ENCODE assay signal across 9 cellular contexts in genomic region chr9:133130721-133131244, GRCh38. TPM values are rescaled to one million over a fixed set of nuclear protein-coding genes. Genes with fewer than 3 reads are reported as not detected.
DNase-seq lines count a peak whose midpoint lies in the region; ATAC-seq and TF ChIP-seq lines count a peak whose summit lies in the region.
"Had no signal": no experiment of that assay in that cellular context is flagged by ENCODE, and none has a peak within 500 bp of the region (broad histone marks: within the 10 kb centered on the region; RNA-seq: fewer than 3 reads in every experiment).

No MANE protein-coding gene starts in this region.

- peaks cover 11% of the 10 kb centered on the region for H3K36me3 Mint-ChIP-seq in T-cell
- peaks cover 5% of the 10 kb centered on the region for H3K36me3 Mint-ChIP-seq in brain

- no peak for TF ChIP-seq CTCF in brain (conservative IDR thresholded peaks at IDR 0.05)
- TF ChIP-seq CTCF in WERI-Rb-1 (IDR thresholded peaks at IDR 0.05; ENCODE audit: low read depth, low read length), result no peak
- no peak for TF ChIP-seq CTCF in uterus (IDR thresholded peaks at IDR 0.05)

- H3K4me3 ChIP-seq in WERI-Rb-1 (ENCODE audit: low read depth, low read length), result no peak overlapping the region
- no peak overlapping the region for H3K4me3 ChIP-seq in uterus

- H3K36me3 ChIP-seq in WERI-Rb-1, result peaks cover 5% of the 10 kb centered on the region; the same call in 1 of the 2 replicates
- no peaks in the 10 kb centered on the region for H3K36me3 ChIP-seq in uterus

- DNase-seq in T-cell (peak in 32 of 34 experiments; percentile 49 to 72 (median 64)), WERI-Rb-1 (no peak), uterus (no peak), RPMI8226 (no peak), mucosa of gallbladder (ENCODE audit: low spot score) (no peak)
- DNase-seq in stimulated activated CD8-positive, alpha-beta memory T cell treated with anti-CD3 and anti-CD28 coated beads, Interleukin-4, amount 100 ng/mL, for 48 hours, result peak; percentile 67
- DNase-seq: retina had no signal

- H3K27ac Mint-ChIP-seq in T-cell (peak overlapping the region; percentile 96 to 100), brain (peak overlapping the region in 3 of 5 experiments; percentile 22 to 46 (median 29))

- H3K4me1 ChIP-seq in uterus, result peaks cover 23 to 43% of the 10 kb centered on the region in 2 donors

- TF ChIP-seq POLR2A in GM18951 (IDR thresholded peaks at IDR 0.05; ENCODE audit: extremely low read depth, insufficient read depth, insufficient read length) (peak; percentile 58), uterus (IDR thresholded peaks at IDR 0.05) (no peak)

- H3K27me3 Mint-ChIP-seq in T-cell (no peaks in the 10 kb centered on the region), brain (peaks cover 3% of the 10 kb centered on the region)

- H3K27ac ChIP-seq in WERI-Rb-1 (no peak overlapping the region), uterus (no peak overlapping the region)

- H3K9me3 Mint-ChIP-seq in T-cell, result no peaks in the 10 kb centered on the region
- no peaks in the 10 kb centered on the region for H3K9me3 Mint-ChIP-seq in brain

- in situ Hi-C loops in GM18951 (cut with MboI; ENCODE audit: low sequenced_read_pairs, unreplicated experiment), result no loop called here

- CTCF ChIA-PET in T-cell (lab: Charles Lee), result interaction anchor here (0.8 to 5.2 kb wide), 4 partner anchors 13 to 17 kb away, joined by 3 to 45 read pairs (median 4); no protein-coding TSS in a partner anchor

- H3K9me3 ChIP-seq in WERI-Rb-1 (ENCODE audit: severe bottlenecking) (no peaks in the 10 kb centered on the region), uterus (no peaks in the 10 kb centered on the region)

- peak; percentile 28 to 60 (median 60) for ATAC-seq in T-cell (replicated peaks in 1 of 4)

- H3K27me3 ChIP-seq in WERI-Rb-1 (ENCODE audit: insufficient read depth, low read depth, severe bottlenecking) (no peaks in the 10 kb centered on the region), uterus (no peaks in the 10 kb centered on the region)

- POLR2A ChIA-PET in T-cell (lab: Charles Lee), result no interaction called here

- intact Hi-C loops in uterus (cut with DNase I; ENCODE audit: low total_unique reads), result no loop called here

- peaks cover 76 to 92% (median 83%) of the 10 kb centered on the region in 3 donors for H3K4me1 Mint-ChIP-seq in T-cell
- peaks cover 59% of the 10 kb centered on the region for H3K4me1 Mint-ChIP-seq in brain

- H3K4me3 Mint-ChIP-seq in T-cell (peak overlapping the region; percentile 83 to 90 (median 84)), brain (no peak overlapping the region)

RNA-seq across cellular contexts. Expression of gene RALGDS, which starts 9.7 kb away (rescaled TPM):
- 100 to 1,000 TPM in 4 of 5 donors, 10 to 100 TPM in 1; 81.0 to 161 (median 137) TPM for total RNA-seq in T-cell
- polyA plus RNA-seq in brain (ENCODE audit: insufficient read depth, low read depth, low replicate concordance), result 168 TPM
- total RNA-seq in uterus, result 10 to 100 TPM; 14.1 to 67.9 (median 30.3) TPM
- total RNA-seq in mucosa of gallbladder, result 50.7 TPM

RNA-seq across cellular contexts. Expression of gene GBGT1, which starts 32.9 kb away (rescaled TPM):
- total RNA-seq in T-cell (10 to 100 TPM in 2 of 5 donors, 1 to 10 TPM in 3; 1.3 to 13.3 (median 7.9) TPM), uterus (10 to 100 TPM in 2 of 4 donors, 1 to 10 TPM in 2; 3.5 to 28.5 (median 9.8) TPM), mucosa of gallbladder (26.5 TPM)
- polyA plus RNA-seq in brain (ENCODE audit: insufficient read depth, low read depth, low replicate concordance), result 6.6 TPM

Comparison
In these comparisons a context has a peak if more than half of its experiments do, and no peak if none do; other contexts are left out.
1. DNase-seq: peak in T-cell (32 of 34) and stimulated activated CD8-positive, alpha-beta memory T cell treated with anti-CD3 and anti-CD28 coated beads, Interleukin-4, amount 100 ng/mL, for 48 hours (single experiment); none in WERI-Rb-1 (single experiment), uterus (0 of 2), RPMI8226 (single experiment) and mucosa of gallbladder (single experiment).
2. H3K4me3 Mint-ChIP-seq: peak in T-cell (3 of 3); none in brain (0 of 5).